19 cellular contexts compared by ENCODE assay signal in the genomic region with DNA sequence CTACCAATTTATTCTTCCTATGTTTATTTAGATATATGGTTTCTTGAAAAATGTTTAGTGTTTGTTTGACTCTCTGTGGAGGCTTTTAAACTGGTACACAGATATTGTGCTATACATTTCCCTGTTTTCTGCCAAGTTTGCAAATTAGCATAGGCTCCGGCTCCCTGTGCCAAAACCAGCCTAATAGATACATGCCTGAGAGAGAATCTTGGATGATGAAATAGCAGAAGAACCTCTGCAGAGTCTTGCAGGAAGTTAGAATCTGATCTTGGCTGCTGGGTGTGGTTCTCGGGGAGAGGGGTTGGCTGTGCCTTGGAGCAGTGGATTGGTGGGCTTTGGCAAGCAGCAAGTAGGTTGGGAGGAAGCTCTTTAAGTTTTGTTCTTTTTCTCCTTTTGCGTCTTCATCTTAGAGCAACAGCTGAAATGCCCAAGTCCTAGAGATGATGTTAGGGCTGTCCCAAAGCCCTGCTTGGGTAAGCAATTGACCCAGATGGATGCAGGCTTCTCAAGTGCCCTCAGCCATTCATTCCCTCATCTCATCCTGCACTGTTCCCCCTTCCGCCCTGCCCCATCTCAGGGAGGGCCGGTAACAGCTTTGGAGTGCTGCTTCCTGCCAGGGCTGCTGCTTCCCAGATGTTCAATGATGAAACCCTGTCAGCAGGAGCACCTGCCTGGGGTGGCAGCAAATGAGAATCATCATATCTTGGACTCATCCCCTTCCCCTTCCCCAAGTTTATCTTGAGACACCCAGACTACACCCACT. TPM values are rescaled to one million over a fixed set of nuclear protein-coding genes. Genes with fewer than 3 reads are reported as not detected.
"Had no signal": no experiment of that assay in that cellular context is flagged by ENCODE, and none has a peak within 500 bp of the region (broad histone marks: within the 10 kb centered on the region; RNA-seq: fewer than 3 reads in every experiment).

No MANE protein-coding gene starts in this region.

- H3K27me3 ChIP-seq: ascending aorta had no signal

- H3K36me3 ChIP-seq: ascending aorta, cardiac muscle cell, neutrophil had no signal

- H3K4me3 ChIP-seq: ascending aorta, cardiac muscle cell, coronary artery, mucosa of descending colon had no signal

- ATAC-seq: activated T-cell treated with anti-CD3 and anti-CD28 coated beads, Interleukin-2, amount 50 U/mL, for 4 hours; mucosa of descending colon; naive thymus-derived CD8-positive, alpha-beta T cell had no signal

- FAIRE-seq: small intestine, urothelium cell line had no signal

- DNase-seq: activated CD4-positive, alpha-beta T cell treated with anti-CD3 and anti-CD28 coated beads, Interleukin-2, amount 50 U/mL, for 4 hours; activated CD4-positive, CD25-positive, alpha-beta regulatory T cell treated with anti-CD3 and anti-CD28 coated beads, Interleukin-2, amount 50 U/mL, for 72 hours; activated gamma-delta T cell; activated T-cell treated with anti-CD3 and anti-CD28 coated beads, Interleukin-2, amount 50 U/mL, for 4 hours; effector CD4-positive, alpha-beta T cell; hypothalamus; mucosa of descending colon; naive thymus-derived CD8-positive, alpha-beta T cell; retina; small intestine; T-helper 2 cell had no signal

- H3K9me3 ChIP-seq: ascending aorta, mucosa of descending colon, neutrophil had no signal

- H3K4me1 ChIP-seq: ascending aorta had no signal

- H3K27ac ChIP-seq: ascending aorta, cardiac muscle cell, coronary artery, neutrophil had no signal

RNA-seq across cellular contexts. Expression of a gene that starts 9.3 kb away (rescaled TPM):
- total RNA-seq: cardiac muscle cell; glomerular endothelial cell; lung microvascular endothelial cell; naive thymus-derived CD8-positive, alpha-beta T cell had no signal
- polyA plus RNA-seq: naive thymus-derived CD8-positive, alpha-beta T cell had no signal

RNA-seq across cellular contexts. Expression of a gene that starts 46.7 kb away (rescaled TPM):
- total RNA-seq: activated T-cell treated with anti-CD3 and anti-CD28 coated beads, Interleukin-2, amount 50 U/mL, for 4 hours; ascending aorta; cardiac muscle cell; glomerular endothelial cell; lung microvascular endothelial cell; mucosa of descending colon; naive thymus-derived CD8-positive, alpha-beta T cell had no signal
- polyA plus RNA-seq: cardiac muscle cell; naive thymus-derived CD8-positive, alpha-beta T cell; small intestine; thymus had no signal
